8 cellular contexts compared by ENCODE assay signal in genomic region chr1:151346082-151346768, GRCh38. TPM values are rescaled to one million over a fixed set of nuclear protein-coding genes. Genes with fewer than 3 reads are reported as not detected.
A peak's percentile ranks its signal among the peaks of the same experiment; 100 is the strongest.
DNase-seq lines count a peak whose midpoint lies in the region; ATAC-seq and TF ChIP-seq lines count a peak whose summit lies in the region.

No MANE protein-coding gene starts in this region.

- TF ChIP-seq CTCF in heart left ventricle (IDR thresholded peaks at IDR 0.05) = no peak
- no peak for TF ChIP-seq CTCF in breast epithelium (IDR thresholded peaks at IDR 0.05)
- TF ChIP-seq CTCF in mesothelial cell of epicardium (IDR thresholded peaks at IDR 0.05; ENCODE audit: unreplicated experiment) = no peak
- TF ChIP-seq CTCF in uterus (IDR thresholded peaks at IDR 0.05) = no peak

- H3K4me3 ChIP-seq in heart left ventricle (peak overlapping the region; percentile 55 to 95 (median 76)), breast epithelium (peak overlapping the region; percentile 68 to 70 (median 69)), uterus (peak overlapping the region; percentile 50 to 75)

- TF ChIP-seq POLR2A in heart left ventricle (IDR thresholded peaks at IDR 0.05) (no peak), breast epithelium (IDR thresholded peaks at IDR 0.05) (no peak), uterus (IDR thresholded peaks at IDR 0.05) (no peak)

- WGBS in heart left ventricle, 4 donors = 60 to 72% (median 63%) methylated on average over 7 of the region's 7 CpGs

- peaks cover 18% of the 10 kb centered on the region for H3K36me3 Mint-ChIP-seq in mesothelial cell of epicardium

- H3K36me3 ChIP-seq in heart left ventricle = peaks cover 0 to 49% (median 33%) of the 10 kb centered on the region in 9 donors
- H3K36me3 ChIP-seq in breast epithelium = no peaks in the 10 kb centered on the region
- no peaks in the 10 kb centered on the region for H3K36me3 ChIP-seq in uterus

- H3K27me3 ChIP-seq in heart left ventricle (no peaks in the 10 kb centered on the region), breast epithelium (no peaks in the 10 kb centered on the region), uterus (no peaks in the 10 kb centered on the region)

- H3K9me3 ChIP-seq in heart left ventricle (peaks cover 0 to 5% (median 0%) of the 10 kb centered on the region in 12 donors), breast epithelium (no peaks in the 10 kb centered on the region), uterus (no peaks in the 10 kb centered on the region)

- H3K27ac Mint-ChIP-seq in mesothelial cell of epicardium = peak overlapping the region; percentile 100

- H3K9me3 Mint-ChIP-seq in mesothelial cell of epicardium = peaks cover 4% of the 10 kb centered on the region

- no peak for ATAC-seq in heart left ventricle
- ATAC-seq in GM21360 (IDR thresholded peaks at IDR 0.05; ENCODE audit: unreplicated experiment) = no peak
- ATAC-seq in GM21390 (IDR thresholded peaks at IDR 0.05; ENCODE audit: unreplicated experiment) = no peak

- peaks cover 27% of the 10 kb centered on the region for H3K4me1 Mint-ChIP-seq in mesothelial cell of epicardium

- H3K4me3 Mint-ChIP-seq in mesothelial cell of epicardium = peak overlapping the region; percentile 89

- intact Hi-C loops in heart left ventricle (cut with DNase I) (loop anchor here in 5 of 10 donors (2.0 to 10.0 kb wide), 4 partner anchors 51 to 151 kb away; partner anchors contain the start of genes PSMB4 (in 5 of the 5), PIP5K1A (in 1 of the 5), VPS72 (in 1 of the 5) and ZNF687 (in 1 of the 5)), cardiac septum (cut with DNase I) (loop anchor here (2.0 kb wide), 1 partner anchor 53 kb away; the partner anchor contains the start of gene PSMB4), breast epithelium (cut with DNase I; ENCODE audit: low total_unique reads) (no loop called here), uterus (cut with DNase I; ENCODE audit: low total_unique reads) (loop anchor here (10.0 kb wide), 1 partner anchor 59 kb away; no protein-coding TSS in a partner anchor)

- H3K4me1 ChIP-seq in heart left ventricle (peaks cover 0 to 26% (median 9%) of the 10 kb centered on the region in 12 donors), breast epithelium (no peaks in the 10 kb centered on the region), uterus (peaks cover 0 to 8% of the 10 kb centered on the region in 2 donors)

- H3K27me3 Mint-ChIP-seq in mesothelial cell of epicardium (ENCODE audit: low read depth) = no peaks in the 10 kb centered on the region

- H3K27ac ChIP-seq in heart left ventricle (peak overlapping the region in 11 of 12 donors; percentile 79 to 96 (median 90)), breast epithelium (peak overlapping the region; percentile 91 to 93), uterus (peak overlapping the region; percentile 87 to 89)

- no peak for DNase-seq in heart left ventricle
- DNase-seq in cardiac septum (ENCODE audit: low spot score) = no peak
- no peak for DNase-seq in breast epithelium (ENCODE audit: low spot score in 2 of 2)
- DNase-seq in mesothelial cell of epicardium (ENCODE audit: low spot score in 2 of 2, unreplicated experiment in 2 of 2) = no peak
- no peak for DNase-seq in uterus
- DNase-seq in NCI-H345 treated with DMSO at 0.1 percent for 48 hours (lab: John Stamatoyannopoulos, UW; ENCODE audit: unreplicated experiment) = no peak

RNA-seq across cellular contexts. Expression of gene RFX5, which starts 0.8 kb away (rescaled TPM):
- total RNA-seq in heart left ventricle (10 to 100 TPM; 14.0 to 49.3 (median 22.1) TPM), cardiac septum (27.2 TPM), breast epithelium (10 to 100 TPM; 17.9 to 34.5 (median 25.9) TPM), mesothelial cell of epicardium (82.8 to 89.5 TPM (median 88.2 TPM) in 3 replicates), uterus (10 to 100 TPM; 22.9 to 66.4 (median 34.1) TPM)
- polyA plus RNA-seq in heart left ventricle = 10 to 100 TPM; 10.8 to 11.3 TPM

RNA-seq across cellular contexts. Expression of gene PI4KB, which starts 19.0 kb away (rescaled TPM):
- total RNA-seq in heart left ventricle (10 to 100 TPM; 34.9 to 76.0 (median 49.8) TPM), cardiac septum (47.7 TPM), breast epithelium (10 to 100 TPM; 59.2 to 91.8 (median 69.8) TPM), mesothelial cell of epicardium (67.2 to 77.6 TPM (median 73.7 TPM) in 3 replicates), uterus (100 to 1,000 TPM in 1 of 4 donors, 10 to 100 TPM in 3; 15.9 to 155 (median 44.1) TPM)
- 10 to 100 TPM; 17.4 to 41.2 TPM for polyA plus RNA-seq in heart left ventricle

RNA-seq across cellular contexts. Expression of gene SELENBP1, which starts 26.3 kb away (rescaled TPM):
- total RNA-seq in heart left ventricle = 10 to 100 TPM; 27.6 to 97.8 (median 48.7) TPM
- 10 to 100 TPM; 14.3 to 37.9 TPM for polyA plus RNA-seq in heart left ventricle
- total RNA-seq in cardiac septum = 21.2 TPM
- 100 to 1,000 TPM in 2 of 3 donors, 10 to 100 TPM in 1; 63.6 to 148 (median 123) TPM for total RNA-seq in breast epithelium
- total RNA-seq in mesothelial cell of epicardium = 51.1 to 58.5 TPM (median 53.3 TPM) in 3 replicates
- total RNA-seq in uterus = 100 to 1,000 TPM in 1 of 4 donors, 10 to 100 TPM in 3; 38.2 to 108 (median 61.6) TPM

RNA-seq across cellular contexts. Expression of gene PSMB4, which starts 53.1 kb away (rescaled TPM):
- total RNA-seq in heart left ventricle (100 to 1,000 TPM; 173 to 237 (median 212) TPM), cardiac septum (186 TPM), breast epithelium (100 to 1,000 TPM; 234 to 270 (median 254) TPM), mesothelial cell of epicardium (202 to 207 TPM (median 202 TPM) in 3 replicates), uterus (100 to 1,000 TPM; 192 to 336 (median 244) TPM)
- 100 to 1,000 TPM; 345 to 367 TPM for polyA plus RNA-seq in heart left ventricle
